ENCODE assay signal across 8 cellular contexts in genomic region chr22:44085743-44086741, GRCh38.
DNase-seq lines count a peak whose midpoint lies in the region; ATAC-seq, FAIRE-seq and TF ChIP-seq lines count a peak whose summit lies in the region.

No MANE protein-coding gene starts in this region.

- H4K20me1 ChIP-seq in K562 (replicated peaks; ENCODE audit: control insufficient read depth, insufficient read depth, low read length), result no peaks in the 10 kb centered on the region; the same call in 1 of the 2 replicates

- CTCF ChIA-PET in K562 (lab: Yijun Ruan, JAX; ENCODE audit: low intra/inter-chr PET ratio), result interaction anchor here (0.8 to 2.3 kb wide), 3 partner anchors 82 to 93 kb away, joined by 5 to 20 read pairs (median 7); no protein-coding TSS in a partner anchor

- DNase-seq in GM19239 (ENCODE audit: insufficient read length, low spot score) (peak; percentile 48), NCI-H226 (peak; percentile 9), K562 (ENCODE audit: extremely low read depth in 1 of 4, low spot score in 3 of 4) (peak; percentile 17 to 50 (median 21)), kidney (no peak), transverse colon (peak; percentile 72), frontal cortex (ENCODE audit: low spot score in 2 of 2) (no peak)

- H3K4me2 ChIP-seq in K562 (ENCODE audit: insufficient read depth, low read length), result no peak overlapping the region

- POLR2A ChIA-PET in K562 (lab: Yijun Ruan, JAX), result interaction anchor here (0.6 to 1.5 kb wide), 6 partner anchors 8 to 93 kb away, joined by 3 to 8 read pairs (median 3); no protein-coding TSS in a partner anchor

- H3K9me3 ChIP-seq in K562 (replicated peaks; ENCODE audit: control insufficient read depth, insufficient read depth, low read depth, low read length) (no peaks in the 10 kb centered on the region), kidney (ENCODE audit: control insufficient read depth in 1 of 2, low read length in 2 of 2) (peaks cover 0 to 4% of the 10 kb centered on the region in 2 donors), transverse colon (no peaks in the 10 kb centered on the region)

- no peak overlapping the region for H2AFZ ChIP-seq in K562 (ENCODE audit: low read depth, low read length)

- WGBS in K562 (ENCODE audit: insufficient coverage, low coverage, missing lambda C conversion rate), result 60% methylated on average over 14 of the region's 21 CpGs
- 40 to 53% methylated on average over 6 to 21 of the region's 21 CpGs for WGBS in transverse colon (ENCODE audit: low coverage in 1 of 2), 2 donors

- H3K27me3 ChIP-seq in K562 (ENCODE audit: control insufficient read depth in 2 of 2, insufficient read depth in 2 of 2, low read length in 2 of 2), result no peaks in the 10 kb centered on the region
- H3K27me3 ChIP-seq in transverse colon, result no peaks in the 10 kb centered on the region

- FAIRE-seq in GM19239 (lab: Jason Lieb, UNC), result peak; percentile 61
- FAIRE-seq in K562 (lab: Jason Lieb, UNC), result peak; percentile 51
- FAIRE-seq in kidney (lab: Jason Lieb, UNC), result no peak
- FAIRE-seq in frontal cortex (lab: Jason Lieb, UNC), result no peak

- H3K9ac ChIP-seq in K562 (ENCODE audit: insufficient read depth in 1 of 2, low read depth in 2 of 2, low read length in 2 of 2) (no peak overlapping the region), kidney (ENCODE audit: low read length in 2 of 2) (no peak overlapping the region)

- peak; percentile 53 to 69 for TF ChIP-seq RAD21 in K562 (CRISPR knock-in tag; conservative IDR thresholded peaks at IDR 0.05 in 1 of 2, IDR thresholded peaks at IDR 0.05 in 1 of 2)

- ATAC-seq in K562 (peak; percentile 57; the same call in 1 of the 3 replicates), GM21619 (IDR thresholded peaks at IDR 0.05; ENCODE audit: unreplicated experiment) (no peak)

- H3K4me3 ChIP-seq in K562 (no peak overlapping the region), kidney (ENCODE audit: low read length in 2 of 2) (no peak overlapping the region), transverse colon (no peak overlapping the region)

- no peak for TF ChIP-seq POLR2A in K562 (conservative IDR thresholded peaks at IDR 0.05)
- no peak for TF ChIP-seq POLR2A in transverse colon (IDR thresholded peaks at IDR 0.05)

- H3K36me3 ChIP-seq in K562 (ENCODE audit: control insufficient read depth, insufficient read depth, low read length) (0 out of 3 replicates have a peak, but pooled peaks cover 2% of the 10 kb centered on the region), kidney (ENCODE audit: control insufficient read depth in 1 of 2, insufficient read depth in 2 of 2, low read length in 2 of 2) (no peaks in the 10 kb centered on the region), transverse colon (no peaks in the 10 kb centered on the region)

- intact Hi-C loops in K562 (cut with micrococcal nuclease) (loop anchor here (1.0 to 10.0 kb wide), 2 partner anchors 93 to 539 kb away; no protein-coding TSS in a partner anchor), kidney (cut with DNase I) (loop anchor here (10.0 kb wide), 1 partner anchor 91 kb away; no protein-coding TSS in a partner anchor), transverse colon (cut with DNase I; ENCODE audit: low total_unique reads) (loop anchor here (5.0 to 10.0 kb wide), 2 partner anchors 71 to 239 kb away; no protein-coding TSS in a partner anchor)

- H3K4me1 ChIP-seq in K562 (replicated peaks in 1 of 2; ENCODE audit: control insufficient read depth in 2 of 2, insufficient read depth in 2 of 2, low read length in 2 of 2) (peaks cover 0 to 3% of the 10 kb centered on the region in 2 experiments; a peak in 2 of 5 replicates), kidney (ENCODE audit: control insufficient read depth in 1 of 2, insufficient read depth in 1 of 2, low read depth in 1 of 2, low read length in 2 of 2) (no peaks in the 10 kb centered on the region), transverse colon (peaks cover 0 to 30% (median 6%) of the 10 kb centered on the region in 4 donors)

- no TSS peak for BruUV-seq in K562 (replicated peaks; lab: Mats Ljungman, UMichigan)

- H3K79me2 ChIP-seq in K562 (ENCODE audit: control insufficient read depth, insufficient read depth, low read length), result no peaks in the 10 kb centered on the region

- in situ Hi-C loops in K562 (cut with MboI), result no loop called here
- in situ Hi-C loops in transverse colon (cut with MboI; ENCODE audit: low pct_ligation_motif_present in 1 of 4, low pct_unique_long_range_greater_than_20kb in 1 of 4, low sequenced_read_pairs in 3 of 4), result loop anchor here in 3 of 4 donors (5.0 to 10.0 kb wide), 3 partner anchors 89 to 539 kb away; no protein-coding TSS in a partner anchor

- no peaks in the 10 kb centered on the region for H3K9me1 ChIP-seq in K562 (ENCODE audit: control insufficient read depth, insufficient read depth, low read length)

- H3K27ac ChIP-seq in C4-2B (no peak overlapping the region; the same call in 1 of the 2 replicates), K562 (ENCODE audit: extremely low read depth, low read depth, low read length) (no peak overlapping the region), kidney (ENCODE audit: low read depth in 2 of 2, low read length in 2 of 2) (no peak overlapping the region), transverse colon (peak overlapping the region; percentile 39 to 68 (median 56))

- TF ChIP-seq EP300 in K562 (IDR thresholded peaks at IDR 0.05; ENCODE audit: low read length), result no peak
- no peak for TF ChIP-seq EP300 in transverse colon (IDR thresholded peaks at IDR 0.05; ENCODE audit: low read depth)

- TF ChIP-seq CTCF in C4-2B (conservative IDR thresholded peaks at IDR 0.05) (peak; percentile 87), K562 (IDR thresholded peaks at IDR 0.05 in 2 of 3, conservative IDR thresholded peaks at IDR 0.05 in 1 of 3; ENCODE audit: insufficient read depth in 2 of 3, low read depth in 1 of 3, low read length in 3 of 3) (peak; percentile 30 to 69 (median 55); a peak in 5 of 6 replicates), kidney (IDR thresholded peaks at IDR 0.05; ENCODE audit: borderline replicate concordance, extremely low read depth, insufficient read depth) (peak; percentile 45), transverse colon (IDR thresholded peaks at IDR 0.05) (peak; percentile 27 to 51 (median 36))

TF ChIP-seq in K562, 482 proteins besides CTCF, POLR2A, EP300 and RAD21:
- TF ChIP-seq MIER1 (IDR thresholded peaks at IDR 0.05; ENCODE audit: low read depth) (no peak), SMC3 (conservative IDR thresholded peaks at IDR 0.05; ENCODE audit: insufficient read depth, low read depth, low read length) (peak; percentile 51), E2F4 (CRISPR knock-in tag; IDR thresholded peaks at IDR 0.05; ENCODE audit: low read depth) (no peak)

Comparison
In these comparisons a context has a peak if more than half of its experiments do, and no peak if none do; other contexts are left out.
1. H3K27ac ChIP-seq: peak in transverse colon (4 of 4); none in C4-2B (single experiment), K562 (single experiment) and kidney (0 of 2).
2. CTCF ChIP-seq: peak in every context shown above with its lines; median percentile 87 in C4-2B; 55 in K562; 45 in kidney; 36 in transverse colon.
3. DNase-seq: peak in GM19239 (single experiment), NCI-H226 (single experiment), K562 (4 of 4) and transverse colon (single experiment); none in kidney (single experiment) and frontal cortex (0 of 2).